In the genomic region with DNA sequence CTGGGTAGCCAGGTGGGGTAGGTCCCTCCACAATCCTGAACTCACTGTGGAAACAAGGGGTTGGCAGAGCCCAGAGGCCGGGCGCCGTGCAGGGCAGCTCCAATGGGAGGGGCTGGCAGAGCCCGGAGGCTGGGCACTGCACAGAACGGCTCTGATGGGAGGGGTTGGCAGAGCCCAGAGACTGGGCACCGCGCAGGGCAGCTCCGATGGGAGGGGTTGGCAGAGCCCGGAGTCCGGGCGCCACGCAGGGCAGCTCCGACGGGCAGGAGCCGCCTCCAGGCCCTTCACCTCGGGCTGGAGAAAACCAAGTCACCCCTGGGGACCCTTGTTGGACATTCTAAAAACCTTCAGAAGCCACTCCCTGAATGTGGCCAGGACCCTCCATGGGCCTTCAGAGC, we compare ENCODE assay signal across 15 cellular contexts. TPM values are rescaled to one million over a fixed set of nuclear protein-coding genes. Genes with fewer than 3 reads are reported as not detected.
A peak's percentile ranks its signal among the peaks of the same experiment; 100 is the strongest.
DNase-seq lines count a peak whose midpoint lies in the region; ATAC-seq and TF ChIP-seq lines count a peak whose summit lies in the region.
"Had no signal": no experiment of that assay in that cellular context is flagged by ENCODE, and none has a peak within 500 bp of the region (broad histone marks: within the 10 kb centered on the region; RNA-seq: fewer than 3 reads in every experiment).

No MANE protein-coding gene starts in this region.

- H3K27ac ChIP-seq in layer of hippocampus (ENCODE audit: low read depth, low read length) = peak overlapping the region; percentile 88
- peak overlapping the region; percentile 95 to 100 (median 98) for H3K27ac ChIP-seq in gastrocnemius medialis

- ATAC-seq in gastrocnemius medialis = peak; percentile 58 to 73
- ATAC-seq in GM21576 (IDR thresholded peaks at IDR 0.05; ENCODE audit: unreplicated experiment) = no peak
- ATAC-seq: natural killer cell had no signal

- peaks cover 23 to 32% of the 10 kb centered on the region in 2 donors for H3K36me3 Mint-ChIP-seq in CD14-positive monocyte
- H3K36me3 Mint-ChIP-seq: activated naive CD4-positive, alpha-beta T cell treated with anti-CD3 and anti-CD28 coated beads, Interleukin-2, amount 50 U/mL, for 24 hours; natural killer cell had no signal

- H3K4me3 ChIP-seq in gastrocnemius medialis = peak overlapping the region in 3 of 4 donors; percentile 5 to 32 (median 5)

- H3K4me1 ChIP-seq in gastrocnemius medialis = peaks cover 79 to 85% of the 10 kb centered on the region in 2 donors

- H3K27me3 ChIP-seq in layer of hippocampus (ENCODE audit: control insufficient read depth, insufficient read depth, low read length) (no peaks in the 10 kb centered on the region), gastrocnemius medialis (no peaks in the 10 kb centered on the region)

- H3K4me3 Mint-ChIP-seq in CD14-positive monocyte = no peak overlapping the region
- H3K4me3 Mint-ChIP-seq: activated CD4-positive, alpha-beta memory T cell treated with anti-CD3 and anti-CD28 coated beads, Interleukin-2, amount 10 ng/mL, durations not matched to agents 7 days and 5 days; activated naive CD4-positive, alpha-beta T cell treated with anti-CD3 and anti-CD28 coated beads, Interleukin-2, amount 50 U/mL, for 24 hours; natural killer cell; stimulated activated naive CD8-positive, alpha-beta T cell treated with anti-CD3 and anti-CD28 coated beads, Interleukin-15, Interleukin-2, amounts not matched to agents 100 ng/mL and 50 ng/mL, for 24 hours; T-helper 1 cell treated with Interleukin-12 subunit alpha and Interleukin-12 subunit beta and Interleukin-4 antibody, amounts not matched to agents 30 μg/mL and 1 μg/mL, for 36 hours had no signal

- H3K9me3 ChIP-seq in gastrocnemius medialis = no peaks in the 10 kb centered on the region

- TF ChIP-seq CTCF in CD14-positive monocyte (IDR thresholded peaks at IDR 0.05) (no peak), gastrocnemius medialis (IDR thresholded peaks at IDR 0.05 in 4 of 5, conservative IDR thresholded peaks at IDR 0.05 in 1 of 5) (no peak)

- H3K27ac Mint-ChIP-seq in CD14-positive monocyte = no peak overlapping the region
- H3K27ac Mint-ChIP-seq: activated CD4-positive, alpha-beta memory T cell treated with anti-CD3 and anti-CD28 coated beads, Interleukin-2, amount 10 ng/mL, durations not matched to agents 7 days and 5 days; activated naive CD4-positive, alpha-beta T cell treated with anti-CD3 and anti-CD28 coated beads, Interleukin-2, amount 50 U/mL, for 24 hours; stimulated activated naive CD8-positive, alpha-beta T cell treated with anti-CD3 and anti-CD28 coated beads, Interleukin-15, Interleukin-2, amounts not matched to agents 100 ng/mL and 50 ng/mL, for 24 hours; T-helper 1 cell treated with Interleukin-12 subunit alpha and Interleukin-12 subunit beta and Interleukin-4 antibody, amounts not matched to agents 30 μg/mL and 1 μg/mL, for 36 hours had no signal

- H3K27me3 Mint-ChIP-seq in CD14-positive monocyte (ENCODE audit: low read depth in 3 of 3) = no peaks in the 10 kb centered on the region
- H3K27me3 Mint-ChIP-seq: activated CD4-positive, alpha-beta memory T cell treated with anti-CD3 and anti-CD28 coated beads, Interleukin-2, amount 10 ng/mL, durations not matched to agents 7 days and 5 days; activated naive CD4-positive, alpha-beta T cell treated with anti-CD3 and anti-CD28 coated beads, Interleukin-2, amount 50 U/mL, for 24 hours; stimulated activated naive CD8-positive, alpha-beta T cell treated with anti-CD3 and anti-CD28 coated beads, Interleukin-15, Interleukin-2, amounts not matched to agents 100 ng/mL and 50 ng/mL, for 24 hours had no signal

- H3K9me3 Mint-ChIP-seq in CD14-positive monocyte = no peaks in the 10 kb centered on the region
- H3K9me3 Mint-ChIP-seq: activated CD4-positive, alpha-beta memory T cell treated with anti-CD3 and anti-CD28 coated beads, Interleukin-2, amount 10 ng/mL, durations not matched to agents 7 days and 5 days; activated naive CD4-positive, alpha-beta T cell treated with anti-CD3 and anti-CD28 coated beads, Interleukin-2, amount 50 U/mL, for 24 hours; natural killer cell; stimulated activated naive CD8-positive, alpha-beta T cell treated with anti-CD3 and anti-CD28 coated beads, Interleukin-15, Interleukin-2, amounts not matched to agents 100 ng/mL and 50 ng/mL, for 24 hours; T-helper 1 cell treated with Interleukin-12 subunit alpha and Interleukin-12 subunit beta and Interleukin-4 antibody, amounts not matched to agents 30 μg/mL and 1 μg/mL, for 36 hours had no signal

- DNase-seq in CD14-positive monocyte (ENCODE audit: low spot score) (peak; percentile 21), cerebellar nuclear complex (lab: John Stamatoyannopoulos, UW) (peak; percentile 42 to 52), gastrocnemius medialis (peak; percentile 63 to 87), dedifferentiated amniotic fluid mesenchymal stem cell (ENCODE audit: extremely low spot score) (no peak), activated T-cell treated with anti-CD3 and anti-CD28 coated beads for 4 hours (no peak)
- DNase-seq in activated T-cell treated with anti-CD3 and anti-CD28 coated beads, Interleukin-2, amount 50 U/mL, for 48 hours = no peak
- DNase-seq: activated CD4-positive, alpha-beta memory T cell treated with anti-CD3 and anti-CD28 coated beads, Interleukin-2, amount 10 ng/mL, durations not matched to agents 7 days and 5 days; GF-D8; natural killer cell; NCI-H1694 treated with DMSO at 0.1 percent for 48 hours had no signal

- in situ Hi-C loops in gastrocnemius medialis (cut with MboI; ENCODE audit: low sequenced_read_pairs in 4 of 4) = no loop called here

- H3K36me3 ChIP-seq in gastrocnemius medialis = peaks cover 0 to 4% of the 10 kb centered on the region in 2 donors

- peaks cover 72% of the 10 kb centered on the region for H3K4me1 Mint-ChIP-seq in CD14-positive monocyte

- TF ChIP-seq POLR2A in gastrocnemius medialis (IDR thresholded peaks at IDR 0.05) = peak; percentile 61 to 67

- intact Hi-C loops in CD14-positive monocyte (cut with micrococcal nuclease) = loop anchor here (5.0 kb wide), 2 partner anchors 34 to 36 kb away; no protein-coding TSS in a partner anchor
- intact Hi-C loops in gastrocnemius medialis (cut with DNase I; ENCODE audit: low total_unique reads) = loop anchor here (1.0 kb wide), 1 partner anchor 58 kb away; no protein-coding TSS in a partner anchor

RNA-seq across cellular contexts. Expression of a gene that starts 9.3 kb away (rescaled TPM):
- polyA plus RNA-seq in CD14-positive monocyte = 1 to 10 TPM; 8.1 to 8.7 TPM
- total RNA-seq in gastrocnemius medialis = 10 to 100 TPM; 26.0 to 51.7 (median 43.5) TPM

RNA-seq across cellular contexts. Expression of a gene that starts 32.9 kb away (rescaled TPM):
- 10 to 100 TPM; 30.9 to 38.0 TPM for polyA plus RNA-seq in CD14-positive monocyte
- 10 to 100 TPM; 25.7 to 46.9 (median 41.5) TPM for total RNA-seq in gastrocnemius medialis

Comparison
In these comparisons a context has a peak if more than half of its experiments do, and no peak if none do; other contexts are left out.
1. DNase-seq: peak in CD14-positive monocyte (single experiment), cerebellar nuclear complex (2 of 2) and gastrocnemius medialis (2 of 2); none in activated T-cell treated with anti-CD3 and anti-CD28 coated beads, Interleukin-2, amount 50 U/mL, for 48 hours (0 of 2), dedifferentiated amniotic fluid mesenchymal stem cell (single experiment) and activated T-cell treated with anti-CD3 and anti-CD28 coated beads for 4 hours (single experiment).